ENCODE assay signal across 9 cellular contexts in the genomic region with DNA sequence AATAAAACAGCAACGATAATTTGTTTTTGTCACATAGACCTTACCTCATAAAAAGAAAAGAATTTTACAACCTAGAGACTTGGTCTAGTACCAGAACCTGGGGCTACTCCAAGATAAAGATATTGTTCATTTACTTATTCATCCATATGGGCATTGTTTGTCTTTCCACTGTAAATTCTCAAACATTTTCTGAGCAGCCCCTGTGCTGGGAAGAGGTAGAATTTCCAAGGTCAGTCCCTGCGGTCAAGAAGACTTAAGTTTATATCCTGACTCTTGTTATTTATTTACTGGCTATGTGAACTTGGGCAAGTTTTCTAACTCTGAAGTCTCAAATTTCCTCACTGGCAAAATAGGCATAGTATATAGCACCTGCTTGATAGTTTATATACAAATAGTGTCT.
"Had no signal": no experiment of that assay in that cellular context is flagged by ENCODE, and none has a peak within 500 bp of the region (broad histone marks: within the 10 kb centered on the region; RNA-seq: fewer than 3 reads in every experiment).

No MANE protein-coding gene starts in this region.

- H3K9me3 ChIP-seq: HAP-1 had no signal

- H3K36me3 ChIP-seq: HAP-1 had no signal

- H3K27ac ChIP-seq: GM23248, HL-60 had no signal

- H3K27ac Mint-ChIP-seq: HFFc6 had no signal

- H3K9me3 Mint-ChIP-seq: HFFc6 had no signal

- ATAC-seq: HCT116, K562 had no signal

- H3K4me3 ChIP-seq: GM23248, HAP-1, K562 had no signal

- H3K4me3 Mint-ChIP-seq: HFFc6 had no signal

- DNase-seq: GM23248, GOT3, H7, HFFc6, IMR-90 had no signal

- H3K4me1 ChIP-seq: HAP-1 had no signal
